In genomic region chr15:93190238-93190637, GRCh38 we compare ENCODE assay signal across 33 cellular contexts.
"Had no signal": no experiment of that assay in that cellular context is flagged by ENCODE, and none has a peak within 500 bp of the region (broad histone marks: within the 10 kb centered on the region; RNA-seq: fewer than 3 reads in every experiment).

No MANE protein-coding gene starts in this region.

- H3K4me1 Mint-ChIP-seq: activated CD4-positive, alpha-beta T cell treated with anti-CD3 and anti-CD28 coated beads for 36 hours; activated CD4-positive, alpha-beta T cell treated with anti-CD3 and anti-CD28 coated beads, Interleukin-2, amount 10 ng/mL, durations not matched to agents 24 days and 14 days; activated CD8-positive, alpha-beta memory T cell treated with anti-CD3 and anti-CD28 coated beads, Interleukin-2, amount 10 ng/mL, durations not matched to agents 7 days and 5 days; activated naive CD4-positive, alpha-beta T cell treated with anti-CD3 and anti-CD28 coated beads, Interleukin-2, amount 50 U/mL, for 24 hours; activated naive CD8-positive, alpha-beta T cell treated with anti-CD3 and anti-CD28 coated beads for 36 hours; activated naive CD8-positive, alpha-beta T cell treated with anti-CD3 and anti-CD28 coated beads, Interleukin-2, amount 50 U/mL, for 24 hours had no signal

- H3K27me3 ChIP-seq: body of pancreas, colonic mucosa, gastroesophageal sphincter had no signal

- H3K4me3 ChIP-seq: adrenal gland, body of pancreas, cardiac muscle cell, colonic mucosa, esophagus squamous epithelium, gastroesophageal sphincter, heart right ventricle had no signal

- H3K36me3 ChIP-seq: adrenal gland, cardiac muscle cell, colonic mucosa, esophagus squamous epithelium, gastroesophageal sphincter, heart right ventricle, WERI-Rb-1 had no signal

- H3K4me1 ChIP-seq: adrenal gland, body of pancreas, colonic mucosa, esophagus squamous epithelium, gastroesophageal sphincter, heart right ventricle had no signal

- H3K27ac Mint-ChIP-seq: activated CD4-positive, alpha-beta memory T cell treated with anti-CD3 and anti-CD28 coated beads for 36 hours; activated CD4-positive, alpha-beta T cell treated with anti-CD3 and anti-CD28 coated beads for 36 hours; activated CD4-positive, alpha-beta T cell treated with anti-CD3 and anti-CD28 coated beads, Interleukin-2, amount 10 ng/mL, durations not matched to agents 24 days and 14 days; activated CD8-positive, alpha-beta memory T cell treated with anti-CD3 and anti-CD28 coated beads, Interleukin-2, amount 10 ng/mL, durations not matched to agents 7 days and 5 days; activated CD8-positive, alpha-beta T cell treated with anti-CD3 and anti-CD28 coated beads, Interleukin-2, amount 10 ng/mL, durations not matched to agents 7 days and 5 days; activated naive CD4-positive, alpha-beta T cell treated with anti-CD3 and anti-CD28 coated beads for 36 hours; activated naive CD4-positive, alpha-beta T cell treated with anti-CD3 and anti-CD28 coated beads, Interleukin-2, amount 50 U/mL, for 24 hours; activated naive CD8-positive, alpha-beta T cell treated with anti-CD3 and anti-CD28 coated beads for 36 hours; activated naive CD8-positive, alpha-beta T cell treated with anti-CD3 and anti-CD28 coated beads, Interleukin-2, amount 50 U/mL, for 24 hours; activated T-helper 1 cell treated with anti-CD3 and anti-CD28 coated beads, Interleukin-12 subunit alpha, Interleukin-12 subunit beta, Interleukin-2, Interleukin-4 antibody, amounts not matched to agents 30 ng/mL and 10 ng/mL and 1 ng/mL, durations not matched to agents 14 hours and 24 hours and 36 hours; activated T-helper 2 cell treated with anti-CD3 and anti-CD28 coated beads, Interferon-gamma antibody, Interleukin-2, Interleukin-4, amounts not matched to agents 10 μg/mL and 5 μg/mL and 100 μg/mL, durations not matched to agents 14 hours and 24 hours and 36 hours had no signal

- H3K36me3 Mint-ChIP-seq: activated CD4-positive, alpha-beta memory T cell treated with anti-CD3 and anti-CD28 coated beads for 36 hours; activated CD8-positive, alpha-beta memory T cell treated with anti-CD3 and anti-CD28 coated beads, Interleukin-2, amount 10 ng/mL, durations not matched to agents 7 days and 5 days; activated naive CD4-positive, alpha-beta T cell treated with anti-CD3 and anti-CD28 coated beads, Interleukin-2, amount 50 U/mL, for 24 hours; activated naive CD8-positive, alpha-beta T cell treated with anti-CD3 and anti-CD28 coated beads for 36 hours had no signal

- H3K9me3 Mint-ChIP-seq: activated CD4-positive, alpha-beta memory T cell treated with anti-CD3 and anti-CD28 coated beads for 36 hours; activated CD4-positive, alpha-beta T cell treated with anti-CD3 and anti-CD28 coated beads, Interleukin-2, amount 10 ng/mL, durations not matched to agents 24 days and 14 days; activated naive CD4-positive, alpha-beta T cell treated with anti-CD3 and anti-CD28 coated beads for 36 hours; activated naive CD4-positive, alpha-beta T cell treated with anti-CD3 and anti-CD28 coated beads, Interleukin-2, amount 50 U/mL, for 24 hours; activated naive CD8-positive, alpha-beta T cell treated with anti-CD3 and anti-CD28 coated beads for 36 hours; activated naive CD8-positive, alpha-beta T cell treated with anti-CD3 and anti-CD28 coated beads, Interleukin-2, amount 50 U/mL, for 24 hours; activated T-helper 1 cell treated with anti-CD3 and anti-CD28 coated beads, Interleukin-12 subunit alpha, Interleukin-12 subunit beta, Interleukin-2, Interleukin-4 antibody, amounts not matched to agents 30 ng/mL and 10 ng/mL and 1 ng/mL, durations not matched to agents 14 hours and 24 hours and 36 hours; activated T-helper 2 cell treated with anti-CD3 and anti-CD28 coated beads, Interferon-gamma antibody, Interleukin-2, Interleukin-4, amounts not matched to agents 10 μg/mL and 5 μg/mL and 100 μg/mL, durations not matched to agents 14 hours and 24 hours and 36 hours had no signal

- H3K27me3 Mint-ChIP-seq: activated CD4-positive, alpha-beta T cell treated with anti-CD3 and anti-CD28 coated beads for 36 hours had no signal

- H3K27ac ChIP-seq: adrenal gland, body of pancreas, cardiac muscle cell, colonic mucosa, epithelial cell of prostate, esophagus squamous epithelium, gastroesophageal sphincter, heart right ventricle, WERI-Rb-1 had no signal

- ATAC-seq: activated CD4-positive, alpha-beta T cell treated with anti-CD3 and anti-CD28 coated beads for 36 hours; activated CD8-positive, alpha-beta memory T cell treated with anti-CD3 and anti-CD28 coated beads, Interleukin-2, amount 10 ng/mL, durations not matched to agents 7 days and 5 days; activated CD8-positive, alpha-beta T cell treated with anti-CD3 and anti-CD28 coated beads, Interleukin-2, amount 10 ng/mL, durations not matched to agents 7 days and 5 days; activated naive CD8-positive, alpha-beta T cell treated with anti-CD3 and anti-CD28 coated beads, Interleukin-2, amount 50 U/mL, for 24 hours; body of pancreas; gastroesophageal sphincter had no signal

- H3K4me3 Mint-ChIP-seq: activated CD4-positive, alpha-beta memory T cell treated with anti-CD3 and anti-CD28 coated beads for 36 hours; activated CD4-positive, alpha-beta T cell treated with anti-CD3 and anti-CD28 coated beads for 36 hours; activated CD4-positive, alpha-beta T cell treated with anti-CD3 and anti-CD28 coated beads, Interleukin-2, amount 10 ng/mL, durations not matched to agents 24 days and 14 days; activated CD8-positive, alpha-beta memory T cell treated with anti-CD3 and anti-CD28 coated beads, Interleukin-2, amount 10 ng/mL, durations not matched to agents 7 days and 5 days; activated CD8-positive, alpha-beta T cell treated with anti-CD3 and anti-CD28 coated beads, Interleukin-2, amount 10 ng/mL, durations not matched to agents 7 days and 5 days; activated naive CD4-positive, alpha-beta T cell treated with anti-CD3 and anti-CD28 coated beads for 36 hours; activated naive CD4-positive, alpha-beta T cell treated with anti-CD3 and anti-CD28 coated beads, Interleukin-2, amount 50 U/mL, for 24 hours; activated naive CD8-positive, alpha-beta T cell treated with anti-CD3 and anti-CD28 coated beads for 36 hours; activated naive CD8-positive, alpha-beta T cell treated with anti-CD3 and anti-CD28 coated beads, Interleukin-2, amount 50 U/mL, for 24 hours; activated T-helper 1 cell treated with anti-CD3 and anti-CD28 coated beads, Interleukin-12 subunit alpha, Interleukin-12 subunit beta, Interleukin-2, Interleukin-4 antibody, amounts not matched to agents 30 ng/mL and 10 ng/mL and 1 ng/mL, durations not matched to agents 14 hours and 24 hours and 36 hours had no signal

- DNase-seq: activated CD4-positive, alpha-beta memory T cell treated with anti-CD3 and anti-CD28 coated beads for 36 hours; activated CD4-positive, alpha-beta T cell treated with anti-CD3 and anti-CD28 coated beads for 36 hours; activated CD4-positive, alpha-beta T cell treated with anti-CD3 and anti-CD28 coated beads, Interleukin-2, amount 10 ng/mL, durations not matched to agents 24 days and 14 days; activated CD4-positive, CD25-positive, alpha-beta regulatory T cell; activated CD4-positive, CD25-positive, alpha-beta regulatory T cell treated with anti-CD3 and anti-CD28 coated beads, Interleukin-2, amount 50 U/mL, for 72 hours; activated CD8-positive, alpha-beta memory T cell treated with anti-CD3 and anti-CD28 coated beads, Interleukin-2, amount 10 ng/mL, durations not matched to agents 7 days and 5 days; activated CD8-positive, alpha-beta memory T cell treated with anti-CD3 and anti-CD28 coated beads, Interleukin-2, amount 50 U/mL, for 4 hours; activated CD8-positive, alpha-beta T cell treated with anti-CD3 and anti-CD28 coated beads, Interleukin-2, amount 10 ng/mL, durations not matched to agents 7 days and 5 days; activated effector memory CD4-positive, alpha-beta T cell treated with anti-CD3 and anti-CD28 coated beads, Interleukin-2, amount 50 U/mL, for 16 hours; activated naive CD4-positive, alpha-beta T cell treated with anti-CD3 and anti-CD28 coated beads for 36 hours; activated naive CD8-positive, alpha-beta T cell treated with anti-CD3 and anti-CD28 coated beads for 36 hours; activated naive CD8-positive, alpha-beta T cell treated with anti-CD3 and anti-CD28 coated beads, Interleukin-2, amount 50 U/mL, for 24 hours; activated T-cell treated with anti-CD3 and anti-CD28 coated beads, Interleukin-2, amount 50 U/mL, for 1 hour; activated T-cell treated with anti-CD3 and anti-CD28 coated beads, Interleukin-2, amount 50 U/mL, for 48 hours; adrenal gland; amygdala; aorta; body of pancreas; central memory CD4-positive, alpha-beta T cell; cerebellar nuclear complex; colonic mucosa; effector CD8-positive, alpha-beta T cell; esophagus squamous epithelium; foreskin melanocyte; heart right ventricle; T1000; WERI-Rb-1 had no signal

- H3K9me3 ChIP-seq: adrenal gland, body of pancreas, colonic mucosa, esophagus squamous epithelium, gastroesophageal sphincter, heart right ventricle had no signal
